In the genomic region with DNA sequence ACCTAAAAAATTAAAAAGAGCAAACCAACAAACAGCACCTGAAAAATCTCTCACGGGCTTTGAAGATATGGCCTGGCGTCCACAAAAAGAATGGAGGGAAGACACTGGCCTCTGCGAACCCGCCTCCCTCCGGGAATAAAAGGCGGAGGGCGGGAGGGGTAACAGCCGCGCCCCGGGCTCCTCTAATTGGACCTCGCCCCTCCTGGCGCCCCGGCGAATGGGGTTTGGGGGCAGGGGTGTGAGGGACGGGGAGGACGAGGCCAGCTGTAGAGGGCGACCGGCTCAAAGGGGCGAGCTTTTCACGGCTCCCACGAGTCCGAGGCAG, we compare ENCODE assay signal across 1 cellular context.
A peak's percentile ranks its signal among the peaks of the same experiment; 100 is the strongest.
TF ChIP-seq lines count a peak whose summit lies in the region.

No MANE protein-coding gene starts in this region.

TF ChIP-seq in K562, 482 proteins besides CTCF, POLR2A, EP300 and RAD21 (continued from another document):
- TF ChIP-seq NFYB (IDR thresholded peaks at IDR 0.05; ENCODE audit: extremely low read depth, insufficient read length) (peak; percentile 13), CBX8 (IDR thresholded peaks at IDR 0.05; ENCODE audit: borderline replicate concordance, extremely low read depth, low read depth, low read length, poor library complexity, severe bottlenecking) (no peak), CBFA2T3 (IDR thresholded peaks at IDR 0.05) (no peak), RCOR1 (IDR thresholded peaks at IDR 0.05; ENCODE audit: borderline replicate concordance in 1 of 2, low read depth in 2 of 2, low read length in 2 of 2) (peak in 1 of 2 experiments; percentile 18; a peak in 1 of 4 replicates), ZNF3 (CRISPR knock-in tag; IDR thresholded peaks at IDR 0.05) (no peak), DACH1 (IDR thresholded peaks at IDR 0.05; ENCODE audit: partially characterized antibody) (peak; percentile 35), YY1 (IDR thresholded peaks at IDR 0.05; ENCODE audit: borderline replicate concordance in 1 of 3, control insufficient read depth in 1 of 3, extremely low read depth in 1 of 3, insufficient read depth in 3 of 3, insufficient read length in 1 of 3, insufficient replicate concordance in 2 of 3, low read depth in 1 of 3, low read length in 2 of 3) (peak in 2 of 3 experiments; percentile 6 to 25), SIN3A (IDR thresholded peaks at IDR 0.05; ENCODE audit: borderline replicate concordance in 2 of 2, control insufficient read depth in 1 of 2, low read depth in 2 of 2, low read length in 2 of 2) (peak in 1 of 2 experiments; percentile 65; a peak in 1 of 4 replicates)
- TF ChIP-seq, protein P1, sequence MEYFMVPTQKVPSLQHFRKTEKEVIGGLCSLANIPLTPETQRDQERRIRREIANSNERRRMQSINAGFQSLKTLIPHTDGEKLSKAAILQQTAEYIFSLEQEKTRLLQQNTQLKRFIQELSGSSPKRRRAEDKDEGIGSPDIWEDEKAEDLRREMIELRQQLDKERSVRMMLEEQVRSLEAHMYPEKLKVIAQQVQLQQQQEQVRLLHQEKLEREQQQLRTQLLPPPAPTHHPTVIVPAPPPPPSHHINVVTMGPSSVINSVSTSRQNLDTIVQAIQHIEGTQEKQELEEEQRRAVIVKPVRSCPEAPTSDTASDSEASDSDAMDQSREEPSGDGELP (CRISPR knock-in tag; IDR thresholded peaks at IDR 0.05; ENCODE audit: borderline replicate concordance) = peak; percentile 70
- TF ChIP-seq, protein P2, sequence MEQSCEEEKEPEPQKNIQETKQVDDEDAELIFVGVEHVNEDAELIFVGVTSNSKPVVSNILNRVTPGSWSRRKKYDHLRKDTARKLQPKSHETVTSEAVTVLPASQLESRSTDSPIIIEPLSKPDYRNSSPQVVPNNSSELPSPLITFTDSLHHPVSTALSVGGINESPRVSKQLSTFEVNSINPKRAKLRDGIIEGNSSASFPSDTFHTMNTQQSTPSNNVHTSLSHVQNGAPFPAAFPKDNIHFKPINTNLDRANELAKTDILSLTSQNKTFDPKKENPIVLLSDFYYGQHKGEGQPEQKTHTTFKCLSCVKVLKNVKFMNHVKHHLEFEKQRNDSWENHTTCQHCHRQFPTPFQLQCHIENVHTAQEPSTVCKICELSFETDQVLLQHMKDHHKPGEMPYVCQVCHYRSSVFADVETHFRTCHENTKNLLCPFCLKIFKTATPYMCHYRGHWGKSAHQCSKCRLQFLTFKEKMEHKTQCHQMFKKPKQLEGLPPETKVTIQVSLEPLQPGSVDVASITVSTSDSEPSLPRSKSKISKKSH (CRISPR knock-in tag; IDR thresholded peaks at IDR 0.05) = no peak
